In genomic region chr1:201624741-201625646, GRCh38 we compare ENCODE assay signal across 14 cellular contexts.
DNase-seq lines count a peak whose midpoint lies in the region; ATAC-seq and TF ChIP-seq lines count a peak whose summit lies in the region.
"Had no signal": no experiment of that assay in that cellular context is flagged by ENCODE, and none has a peak within 500 bp of the region (broad histone marks: within the 10 kb centered on the region; RNA-seq: fewer than 3 reads in every experiment).

No MANE protein-coding gene starts in this region.

- H3K4me3 ChIP-seq in mammary epithelial cell (replicated peaks in 1 of 3; ENCODE audit: insufficient read depth in 1 of 3, low read depth in 2 of 3, low read length in 3 of 3) = no peak overlapping the region
- no peak overlapping the region for H3K4me3 ChIP-seq in WI38 (ENCODE audit: low read depth, low read length)
- no peak overlapping the region for H3K4me3 ChIP-seq in thoracic aorta
- H3K4me3 ChIP-seq: heart right ventricle, skin epidermis had no signal

- H3K9me3 ChIP-seq in mammary epithelial cell (replicated peaks; ENCODE audit: insufficient read depth, low read length) (no peaks in the 10 kb centered on the region), thoracic aorta (no peaks in the 10 kb centered on the region)
- H3K9me3 ChIP-seq: heart right ventricle had no signal

- H3K4me1 ChIP-seq in mammary epithelial cell (ENCODE audit: insufficient read depth, low read length) (no peaks in the 10 kb centered on the region), thoracic aorta (ENCODE audit: control insufficient read depth in 1 of 2, low read depth in 2 of 2) (peaks cover 18 to 44% of the 10 kb centered on the region in 2 donors)

- no peak overlapping the region for H3K27ac Mint-ChIP-seq in MCF 10A (ENCODE audit: low read depth, unreplicated experiment)
- H3K27ac Mint-ChIP-seq: IgD-negative memory B cell had no signal

- POLR2A ChIA-PET in MCF 10A (lab: Yijun Ruan, JAX) = interaction anchor here (0.6 to 1.8 kb wide), 6 partner anchors 10 to 121 kb away, joined by 3 to 4 read pairs (median 3); no protein-coding TSS in a partner anchor

- no peaks in the 10 kb centered on the region for H3K36me3 Mint-ChIP-seq in MCF 10A (ENCODE audit: insufficient read depth, unreplicated experiment)
- H3K36me3 Mint-ChIP-seq: IgD-negative memory B cell had no signal

- peaks cover 24% of the 10 kb centered on the region for H3K4me1 Mint-ChIP-seq in MCF 10A (ENCODE audit: insufficient read depth, unreplicated experiment)

- H4K20me1 ChIP-seq in mammary epithelial cell (ENCODE audit: insufficient read depth, low read length) = no peaks in the 10 kb centered on the region

- in situ Hi-C loops in mammary epithelial cell (cut with MboI; ENCODE audit: low sequenced_read_pairs in 2 of 2) = no loop called here

- no TSS peak for BruUV-seq in MCF 10A (replicated peaks; lab: Mats Ljungman, UMichigan)
- BruUV-seq in mammary epithelial cell (replicated peaks; lab: Mats Ljungman, UMichigan) = no TSS peak

- H3K9ac ChIP-seq in mammary epithelial cell (ENCODE audit: insufficient read depth, low read length) = no peak overlapping the region

- H3K27ac ChIP-seq in mammary epithelial cell (ENCODE audit: insufficient read depth, low read depth, low read length) (no peak overlapping the region), thoracic aorta (peak overlapping the region; percentile 58 to 69)
- H3K27ac ChIP-seq: 22Rv1 had no signal

- H3K4me3 Mint-ChIP-seq in MCF 10A (ENCODE audit: unreplicated experiment) = no peak overlapping the region
- H3K4me3 Mint-ChIP-seq: IgD-negative memory B cell had no signal

- dilution Hi-C loops in mammary epithelial cell (cut with HindIII; ENCODE audit: low sequenced_read_pairs) = loop anchor here (5.0 kb wide), 1 partner anchor 68 kb away; no protein-coding TSS in a partner anchor

- no peak overlapping the region for H2AFZ ChIP-seq in mammary epithelial cell (ENCODE audit: low read depth, low read length)

- no peaks in the 10 kb centered on the region for H3K79me2 ChIP-seq in mammary epithelial cell (ENCODE audit: insufficient read depth, low read length)

- peak; percentile 59 for ATAC-seq in thoracic aorta (ENCODE audit: insufficient number of reproducible peaks, low FRiP score, low read depth)
- ATAC-seq in HG03139 (IDR thresholded peaks at IDR 0.05; ENCODE audit: unreplicated experiment) = no peak

- CTCF ChIA-PET in MCF 10A (lab: Yijun Ruan, JAX) = interaction anchor here (0.6 to 1.7 kb wide), 6 partner anchors 7 to 168 kb away, joined by 3 to 8 read pairs (median 3); no protein-coding TSS in a partner anchor
- CTCF ChIA-PET in mammary epithelial cell (lab: Charles Lee; ENCODE audit: low non-redundant PET) = no interaction called here

- H3K27me3 ChIP-seq in mammary epithelial cell (ENCODE audit: insufficient read depth, low read length) (no peaks in the 10 kb centered on the region), thoracic aorta (replicated peaks; ENCODE audit: insufficient read depth) (no peaks in the 10 kb centered on the region)
- H3K27me3 ChIP-seq: heart right ventricle had no signal

- intact Hi-C loops in MCF 10A (cut with micrococcal nuclease) (no loop called here), mammary epithelial cell (cut with micrococcal nuclease) (loop anchor here (5.0 kb wide), 1 partner anchor 37 kb away; no protein-coding TSS in a partner anchor)

- DNase-seq in MCF 10A (ENCODE audit: unreplicated experiment) (peak; percentile 94), mammary epithelial cell (no peak), hepatic stellate cell (ENCODE audit: low spot score) (peak; percentile 90), thoracic aorta (ENCODE audit: low spot score) (no peak), SW 1271 (lab: John Stamatoyannopoulos, UW) (no peak)
- no peak for DNase-seq in stimulated activated CD4-positive, alpha-beta T cell treated with anti-CD3 and anti-CD28 coated beads, Interleukin-4, amount 100 ng/mL, for 4 hours
- DNase-seq: activated T-cell treated with anti-CD3 and anti-CD28 coated beads, Interleukin-2, amount 50 U/mL, for 1 hour; heart right ventricle; NCI-H2029 treated with DMSO at 0.1 percent for 48 hours had no signal

- no peaks in the 10 kb centered on the region for H3K9me3 Mint-ChIP-seq in MCF 10A (ENCODE audit: unreplicated experiment)
- H3K9me3 Mint-ChIP-seq: IgD-negative memory B cell had no signal

- no peak overlapping the region for H3K4me2 ChIP-seq in mammary epithelial cell (ENCODE audit: insufficient read depth, low read depth, low read length)

- H3K27me3 Mint-ChIP-seq in MCF 10A (ENCODE audit: insufficient read depth, unreplicated experiment) = no peaks in the 10 kb centered on the region
- H3K27me3 Mint-ChIP-seq: IgD-negative memory B cell had no signal

- H3K36me3 ChIP-seq in mammary epithelial cell (ENCODE audit: insufficient read depth, low read length) (no peaks in the 10 kb centered on the region), thoracic aorta (peaks cover 8% of the 10 kb centered on the region)

- TF ChIP-seq CTCF in MCF 10A (IDR thresholded peaks at IDR 0.05; ENCODE audit: unreplicated experiment) (no peak), mammary epithelial cell (conservative IDR thresholded peaks at IDR 0.05 in 1 of 2, IDR thresholded peaks at IDR 0.05 in 1 of 2; ENCODE audit: extremely low read depth in 1 of 2, insufficient read depth in 1 of 2, low read depth in 1 of 2, low read length in 2 of 2) (no peak), WI38 (IDR thresholded peaks at IDR 0.05; ENCODE audit: low read depth, low read length) (peak; percentile 36), thoracic aorta (IDR thresholded peaks at IDR 0.05) (no peak)

- 86% methylated on average over 7 of the region's 7 CpGs for WGBS in mammary epithelial cell (ENCODE audit: low coverage, missing lambda C conversion rate)

Comparison
In these comparisons a context has a peak if more than half of its experiments do, and no peak if none do; other contexts are left out.
1. DNase-seq: peak in MCF 10A (single experiment) and hepatic stellate cell (single experiment); none in mammary epithelial cell (single experiment), thoracic aorta (single experiment), SW 1271 (0 of 2) and stimulated activated CD4-positive, alpha-beta T cell treated with anti-CD3 and anti-CD28 coated beads, Interleukin-4, amount 100 ng/mL, for 4 hours (0 of 2).